ENCODE assay signal across 10 cellular contexts in the genomic region with DNA sequence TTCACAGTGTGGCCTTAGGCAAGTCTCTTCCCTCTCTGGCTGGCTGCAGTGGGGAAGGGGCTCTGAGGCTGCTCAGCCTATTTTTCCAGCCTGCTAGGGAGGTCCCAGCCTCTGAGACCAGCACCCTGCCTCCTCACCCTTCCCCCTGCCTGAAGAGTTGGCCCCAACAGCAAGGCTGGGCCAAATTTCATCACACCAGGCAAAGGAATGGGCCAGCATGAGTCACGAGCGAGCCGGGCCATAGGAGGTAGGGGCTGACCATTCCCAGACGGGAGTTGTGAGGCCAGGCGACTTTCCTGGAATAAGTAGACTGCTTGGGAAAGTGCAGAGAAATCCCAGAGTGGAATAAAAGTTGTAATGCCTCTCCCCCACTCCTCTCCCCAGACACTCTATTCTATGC. TPM values are rescaled to one million over a fixed set of nuclear protein-coding genes. Genes with fewer than 3 reads are reported as not detected.
DNase-seq lines count a peak whose midpoint lies in the region; ATAC-seq, FAIRE-seq and TF ChIP-seq lines count a peak whose summit lies in the region.
"Had no signal": no experiment of that assay in that cellular context is flagged by ENCODE, and none has a peak within 500 bp of the region (broad histone marks: within the 10 kb centered on the region; RNA-seq: fewer than 3 reads in every experiment).

No MANE protein-coding gene starts in this region.

- POLR2A ChIA-PET in activated CD4-positive, alpha-beta T cell treated with anti-CD3 and anti-CD28 coated beads, Interleukin-2, amount 10 ng/mL, durations not matched to agents 7 days and 5 days (lab: Charles Lee): no interaction called here

- H3K9me2 ChIP-seq in Karpas-422 (replicated peaks; ENCODE audit: insufficient read depth, low read length): no peaks in the 10 kb centered on the region

- 73 to 95% methylated on average over 5 of the region's 5 CpGs for WGBS in pancreas, 2 donors

- CTCF ChIA-PET in activated CD4-positive, alpha-beta T cell treated with anti-CD3 and anti-CD28 coated beads, Interleukin-2, amount 10 ng/mL, durations not matched to agents 7 days and 5 days (lab: Charles Lee): no interaction called here

- no peak overlapping the region for H3K4me2 ChIP-seq in Karpas-422 (ENCODE audit: low read depth, low read length, poor library complexity, severe bottlenecking)

- peak; percentile 88 for DNase-seq in AG08396 (ENCODE audit: low spot score)
- DNase-seq in RPMI7951 (ENCODE audit: low read depth): peak; percentile 97
- peak; percentile 98 for DNase-seq in fibroblast of the aortic adventitia (ENCODE audit: low read depth)
- DNase-seq in pancreas: no peak
- no peak for DNase-seq in LoVo (ENCODE audit: low spot score)
- DNase-seq in activated CD4-positive, alpha-beta T cell treated with anti-CD3 and anti-CD28 coated beads, Interleukin-2, amount 10 ng/mL, durations not matched to agents 7 days and 5 days: no peak
- no peak for DNase-seq in Karpas-422

- peaks cover 41% of the 10 kb centered on the region for H3K27me3 Mint-ChIP-seq in activated CD4-positive, alpha-beta T cell treated with anti-CD3 and anti-CD28 coated beads, Interleukin-2, amount 10 ng/mL, durations not matched to agents 7 days and 5 days

- intact Hi-C loops in pancreas (cut with DNase I): no loop called here

- peaks cover 3% of the 10 kb centered on the region for H3K36me3 Mint-ChIP-seq in activated CD4-positive, alpha-beta T cell treated with anti-CD3 and anti-CD28 coated beads, Interleukin-2, amount 10 ng/mL, durations not matched to agents 7 days and 5 days (ENCODE audit: low read depth)

- no peaks in the 10 kb centered on the region for H3K4me1 ChIP-seq in pancreas
- no peaks in the 10 kb centered on the region for H3K4me1 ChIP-seq in Karpas-422 (ENCODE audit: low read length)

- ATAC-seq in pancreas (peak in 3 of 4 donors; percentile 47 to 66 (median 64)), HG03139 (IDR thresholded peaks at IDR 0.05; ENCODE audit: unreplicated experiment) (no peak)

- no peak overlapping the region for H3K4me3 ChIP-seq in fibroblast of the aortic adventitia (ENCODE audit: low read depth, low read length)
- H3K4me3 ChIP-seq in pancreas: no peak overlapping the region
- H3K4me3 ChIP-seq in Karpas-422 (ENCODE audit: low read length): no peak overlapping the region

- H3K79me2 ChIP-seq in Karpas-422 (ENCODE audit: low read length): no peaks in the 10 kb centered on the region

- H3K4me3 Mint-ChIP-seq in activated CD4-positive, alpha-beta T cell treated with anti-CD3 and anti-CD28 coated beads, Interleukin-2, amount 10 ng/mL, durations not matched to agents 7 days and 5 days: no peak overlapping the region
- H3K4me3 Mint-ChIP-seq: B cell, nephron had no signal

- H4K20me1 ChIP-seq in Karpas-422 (ENCODE audit: insufficient read depth, low read depth, low read length): no peaks in the 10 kb centered on the region

- H3K36me3 ChIP-seq in pancreas (no peaks in the 10 kb centered on the region), Karpas-422 (ENCODE audit: insufficient read depth, low read length) (no peaks in the 10 kb centered on the region)

- no peak overlapping the region for H3K27ac Mint-ChIP-seq in activated CD4-positive, alpha-beta T cell treated with anti-CD3 and anti-CD28 coated beads, Interleukin-2, amount 10 ng/mL, durations not matched to agents 7 days and 5 days
- H3K27ac Mint-ChIP-seq: B cell, nephron had no signal

- H3K9me3 ChIP-seq in pancreas (no peaks in the 10 kb centered on the region), Karpas-422 (ENCODE audit: low read length) (no peaks in the 10 kb centered on the region)

- H3K27ac ChIP-seq in pancreas (no peak overlapping the region), Karpas-422 (ENCODE audit: low read length) (no peak overlapping the region)

- no peak overlapping the region for H3K9ac ChIP-seq in Karpas-422 (ENCODE audit: low read length)

- peaks cover 12% of the 10 kb centered on the region for H3K9me3 Mint-ChIP-seq in activated CD4-positive, alpha-beta T cell treated with anti-CD3 and anti-CD28 coated beads, Interleukin-2, amount 10 ng/mL, durations not matched to agents 7 days and 5 days
- H3K9me3 Mint-ChIP-seq: nephron had no signal

- FAIRE-seq in pancreas (lab: Jason Lieb, UNC): no peak

- peaks cover 23% of the 10 kb centered on the region for H3K4me1 Mint-ChIP-seq in activated CD4-positive, alpha-beta T cell treated with anti-CD3 and anti-CD28 coated beads, Interleukin-2, amount 10 ng/mL, durations not matched to agents 7 days and 5 days

- H3K27me3 ChIP-seq in pancreas (no peaks in the 10 kb centered on the region), Karpas-422 (ENCODE audit: low read length) (no peaks in the 10 kb centered on the region)

- H2AFZ ChIP-seq in Karpas-422 (ENCODE audit: low read length): no peak overlapping the region

- no peak for TF ChIP-seq CTCF in fibroblast of the aortic adventitia (IDR thresholded peaks at IDR 0.05; ENCODE audit: insufficient read depth, low read length)
- no peak for TF ChIP-seq CTCF in pancreas (IDR thresholded peaks at IDR 0.05)

RNA-seq across cellular contexts. Expression of gene FBLN2, which starts 5.7 kb away (rescaled TPM):
- 52.7 and 55.9 TPM in 2 replicates for total RNA-seq in RPMI7951 (2014; rRNA removed; shearing (Covaris generic))
- total RNA-seq in fibroblast of the aortic adventitia (ENCODE audit: low replicate concordance) (452 and 600 TPM in 2 replicates), pancreas (10 to 100 TPM in 3 of 6 donors, 1 to 10 TPM in 3; 3.1 to 21.8 (median 10.3) TPM)
- polyA plus RNA-seq in pancreas: 1 to 10 TPM; 2.4 to 4.4 TPM
- total RNA-seq in activated CD4-positive, alpha-beta T cell treated with anti-CD3 and anti-CD28 coated beads, Interleukin-2, amount 10 ng/mL, durations not matched to agents 7 days and 5 days: not detected
- not detected in 2 replicates for total RNA-seq in Karpas-422 (2014; rRNA removed; shearing (Covaris generic); ENCODE audit: low replicate concordance)

Comparison
In these comparisons a context has a peak if more than half of its experiments do, and no peak if none do; other contexts are left out.
1. DNase-seq: peak in AG08396 (single experiment), RPMI7951 (single experiment) and fibroblast of the aortic adventitia (single experiment); none in pancreas (0 of 6), LoVo (single experiment), activated CD4-positive, alpha-beta T cell treated with anti-CD3 and anti-CD28 coated beads, Interleukin-2, amount 10 ng/mL, durations not matched to agents 7 days and 5 days (single experiment) and Karpas-422 (single experiment).